8 cellular contexts compared by ENCODE assay signal in genomic region chr9:124940894-124941688, GRCh38. TPM values are rescaled to one million over a fixed set of nuclear protein-coding genes. Genes with fewer than 3 reads are reported as not detected.
DNase-seq lines count a peak whose midpoint lies in the region; ATAC-seq and TF ChIP-seq lines count a peak whose summit lies in the region.

Gene GOLGA1, minus strand, starts transcription at chr9:124941083. Its CDS starts 2,372 bp downstream, at chr9:124938711.

- H3K27ac Mint-ChIP-seq in activated naive CD8-positive, alpha-beta T cell treated with anti-CD3 and anti-CD28 coated beads, Interleukin-2, amount 10 ng/mL, durations not matched to agents 7 days and 5 days: peak within 1 kb of the TSS; percentile 98
- H3K27ac Mint-ChIP-seq in osteocyte (ENCODE audit: unreplicated experiment): peak within 1 kb of the TSS; percentile 98

- H3K9ac ChIP-seq in SU-DHL-6 (ENCODE audit: low read length): peak within 1 kb of the TSS; percentile 74

- H3K4me3 ChIP-seq in GM12864 (ENCODE audit: low read depth, low read length) (peak within 1 kb of the TSS; percentile 83), SU-DHL-6 (ENCODE audit: insufficient read depth, low read length, poor library complexity, severe bottlenecking) (peak within 1 kb of the TSS; percentile 69), thoracic aorta (peak within 1 kb of the TSS; percentile 81)

- TF ChIP-seq CTCF in GM12864 (IDR thresholded peaks at IDR 0.05; ENCODE audit: low read depth, low read length, missing control alignments): no peak
- no peak for TF ChIP-seq CTCF in SU-DHL-6 (IDR thresholded peaks at IDR 0.05; ENCODE audit: insufficient read depth, low read length, poor library complexity, severe bottlenecking)
- no peak for TF ChIP-seq CTCF in osteocyte (IDR thresholded peaks at IDR 0.05)
- TF ChIP-seq CTCF in thoracic aorta (IDR thresholded peaks at IDR 0.05): no peak

- DNase-seq in GM12864 (ENCODE audit: low read depth) (peak; percentile 68), NCI-H1105 treated with DMSO at 0.1 percent for 48 hours (lab: John Stamatoyannopoulos, UW) (peak; percentile 85), head of caudate nucleus (peak; percentile 84 to 97 (median 93)), osteocyte (ENCODE audit: extremely low spot score, unreplicated experiment) (peak; percentile 99), thoracic aorta (ENCODE audit: low spot score) (peak; percentile 82)
- DNase-seq in activated naive CD8-positive, alpha-beta T cell treated with anti-CD3 and anti-CD28 coated beads, Interleukin-2, amount 10 ng/mL, durations not matched to agents 7 days and 5 days: peak; percentile 94

- H3K79me2 ChIP-seq in SU-DHL-6 (ENCODE audit: insufficient read depth, low read length): peaks cover 9% of the 10 kb centered on the region; the same call in 1 of the 2 replicates

- intact Hi-C loops in head of caudate nucleus (cut with DNase I): loop anchor here (2.0 to 5.0 kb wide), 3 partner anchors 74 to 202 kb away; partner anchors contain the start of gene SCAI

- H3K4me1 ChIP-seq in thoracic aorta (ENCODE audit: control insufficient read depth in 1 of 2, low read depth in 2 of 2): peaks cover 10 to 13% of the 10 kb centered on the region in 2 donors

- H3K36me3 Mint-ChIP-seq in activated naive CD8-positive, alpha-beta T cell treated with anti-CD3 and anti-CD28 coated beads, Interleukin-2, amount 10 ng/mL, durations not matched to agents 7 days and 5 days: peaks cover 13% of the 10 kb centered on the region
- H3K36me3 Mint-ChIP-seq in osteocyte (ENCODE audit: unreplicated experiment): peaks cover 3% of the 10 kb centered on the region

- H3K27me3 ChIP-seq in SU-DHL-6 (ENCODE audit: low read length) (no peaks in the 10 kb centered on the region), thoracic aorta (replicated peaks; ENCODE audit: insufficient read depth) (no peaks in the 10 kb centered on the region)

- H3K9me3 ChIP-seq in SU-DHL-6 (ENCODE audit: insufficient read depth, low read length) (no peaks in the 10 kb centered on the region), thoracic aorta (no peaks in the 10 kb centered on the region)

- no peaks in the 10 kb centered on the region for H3K27me3 Mint-ChIP-seq in activated naive CD8-positive, alpha-beta T cell treated with anti-CD3 and anti-CD28 coated beads, Interleukin-2, amount 10 ng/mL, durations not matched to agents 7 days and 5 days
- no peaks in the 10 kb centered on the region for H3K27me3 Mint-ChIP-seq in osteocyte (ENCODE audit: unreplicated experiment)

- no peaks in the 10 kb centered on the region for H4K20me1 ChIP-seq in SU-DHL-6 (ENCODE audit: low read depth, low read length)

- POLR2A ChIA-PET in activated naive CD8-positive, alpha-beta T cell treated with anti-CD3 and anti-CD28 coated beads, Interleukin-2, amount 10 ng/mL, durations not matched to agents 7 days and 5 days (lab: Charles Lee): interaction anchor here (0.6 to 2.0 kb wide), 11 partner anchors 8 to 301 kb away, joined by 3 to 28 read pairs (median 7); partner anchors contain the start of genes ARPC5L, HSPA5, RPL35 and SCAI

- H3K4me2 ChIP-seq in SU-DHL-6 (ENCODE audit: low read depth, low read length, poor library complexity, severe bottlenecking): peak within 1 kb of the TSS; percentile 97

- peaks cover 24% of the 10 kb centered on the region for H3K4me1 Mint-ChIP-seq in activated naive CD8-positive, alpha-beta T cell treated with anti-CD3 and anti-CD28 coated beads, Interleukin-2, amount 10 ng/mL, durations not matched to agents 7 days and 5 days
- H3K4me1 Mint-ChIP-seq in osteocyte (ENCODE audit: unreplicated experiment): peaks cover 17% of the 10 kb centered on the region

- peak within 1 kb of the TSS; percentile 93 for H2AFZ ChIP-seq in SU-DHL-6 (ENCODE audit: low read depth, low read length, severe bottlenecking)

- ATAC-seq in HG02642 (IDR thresholded peaks at IDR 0.05; ENCODE audit: poor library complexity, unreplicated experiment) (peak; percentile 84), thoracic aorta (ENCODE audit: insufficient number of reproducible peaks, low FRiP score, low read depth) (peak; percentile 98)
- ATAC-seq in activated naive CD8-positive, alpha-beta T cell treated with anti-CD3 and anti-CD28 coated beads, Interleukin-2, amount 10 ng/mL, durations not matched to agents 7 days and 5 days (ENCODE audit: low read depth): peak; percentile 86

- no peaks in the 10 kb centered on the region for H3K9me3 Mint-ChIP-seq in activated naive CD8-positive, alpha-beta T cell treated with anti-CD3 and anti-CD28 coated beads, Interleukin-2, amount 10 ng/mL, durations not matched to agents 7 days and 5 days
- no peaks in the 10 kb centered on the region for H3K9me3 Mint-ChIP-seq in osteocyte (ENCODE audit: unreplicated experiment)

- H3K9me2 ChIP-seq in SU-DHL-6 (replicated peaks; ENCODE audit: insufficient read depth, low read length): no peaks in the 10 kb centered on the region

- peaks cover 22% of the 10 kb centered on the region for H3F3A ChIP-seq in SU-DHL-6 (ENCODE audit: insufficient read depth)

- H3K4me3 Mint-ChIP-seq in activated naive CD8-positive, alpha-beta T cell treated with anti-CD3 and anti-CD28 coated beads, Interleukin-2, amount 10 ng/mL, durations not matched to agents 7 days and 5 days: peak within 1 kb of the TSS; percentile 99
- H3K4me3 Mint-ChIP-seq in osteocyte (ENCODE audit: unreplicated experiment): peak within 1 kb of the TSS; percentile 94

- H3K36me3 ChIP-seq in SU-DHL-6 (ENCODE audit: low read length) (peaks cover 4% of the 10 kb centered on the region; the same call in 1 of the 2 replicates), thoracic aorta (no peaks in the 10 kb centered on the region)

- H3K27ac ChIP-seq in SU-DHL-6 (ENCODE audit: low read depth, low read length) (peak within 1 kb of the TSS; percentile 81), thoracic aorta (peak within 1 kb of the TSS; percentile 84 to 98)

RNA-seq across cellular contexts. Expression of gene GOLGA1, which starts in this region (rescaled TPM):
- 10 to 100 TPM; 23.4 to 26.8 TPM for total RNA-seq in activated naive CD8-positive, alpha-beta T cell treated with anti-CD3 and anti-CD28 coated beads, Interleukin-2, amount 10 ng/mL, durations not matched to agents 7 days and 5 days
- total RNA-seq in osteocyte: 22.0 and 22.4 TPM in 2 replicates
- total RNA-seq in thoracic aorta: 10 to 100 TPM; 11.6 to 22.2 TPM

Comparison
In these comparisons a context has a peak if more than half of its experiments do, and no peak if none do; other contexts are left out.
1. Peak in every context shown above with its lines: DNase-seq, ATAC-seq, H3K4me3 ChIP-seq and H3K27ac ChIP-seq.